Comparison of ENCODE assay signal across 25 cellular contexts in the genomic region with DNA sequence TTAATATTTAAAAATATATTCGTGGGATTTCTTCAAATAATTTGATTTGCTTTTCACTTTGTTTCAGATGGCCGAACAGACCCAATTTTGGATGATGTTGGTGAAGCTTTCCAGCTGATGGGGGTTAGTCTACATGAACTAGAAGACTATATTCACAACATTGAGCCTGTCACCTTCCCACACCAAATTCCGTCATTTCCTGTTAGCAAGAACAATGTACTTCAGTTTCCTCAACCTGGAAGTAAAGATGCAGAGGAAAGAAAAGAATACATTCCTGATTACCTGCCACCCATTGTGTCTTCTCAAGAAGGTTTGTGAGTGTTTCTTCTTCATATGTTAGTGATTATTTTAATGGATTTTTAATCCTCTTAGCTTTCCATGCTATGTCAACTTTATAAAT.
"Had no signal": no experiment of that assay in that cellular context is flagged by ENCODE, and none has a peak within 500 bp of the region (broad histone marks: within the 10 kb centered on the region; RNA-seq: fewer than 3 reads in every experiment).

No MANE protein-coding gene starts in this region.

- H3K27me3 ChIP-seq: neural progenitor cell, ovary, right lobe of liver, sigmoid colon, stomach, thyroid gland, tibial nerve, upper lobe of left lung, vagina had no signal

- H3K9ac ChIP-seq: neural progenitor cell, parathyroid adenoma had no signal

- ATAC-seq: psoas muscle; right cardiac atrium; right lobe of liver; stimulated activated effector memory CD8-positive, alpha-beta T cell treated with anti-CD3 and anti-CD28 coated beads, Interleukin-12 subunit alpha, Interleukin-12 subunit beta, amount 100 ng/mL, for 72 hours; stimulated activated naive B cell treated with anti-CD40 and anti-IgM and Interleukin-4, amounts not matched to agents 10 μg/mL and 1 μg/mL and 100 μg/mL, for 72 hours had no signal

- H3K9me3 ChIP-seq: ovary, psoas muscle, right lobe of liver, sigmoid colon, stomach, thoracic aorta, thyroid gland, tibial nerve, upper lobe of left lung, vagina had no signal

- H3K36me3 ChIP-seq: neural progenitor cell, ovary had no signal

- FAIRE-seq: small intestine, urothelium cell line had no signal

- H3K4me1 ChIP-seq: neural progenitor cell, parathyroid adenoma had no signal

- DNase-seq: occipital lobe; ovary; posterior cingulate gyrus; psoas muscle; right cardiac atrium; right lobe of liver; sigmoid colon; small intestine; stimulated activated CD4-positive, alpha-beta T cell treated with anti-CD3 and anti-CD28 coated beads, Interleukin-15, amount 100 ng/mL, for 24 hours; stimulated activated CD4-positive, alpha-beta T cell treated with anti-CD3 and anti-CD28 coated beads, Interleukin-2, amount 100 ng/mL, for 24 hours; stimulated activated CD4-positive, alpha-beta T cell treated with anti-CD3 and anti-CD28 coated beads, Interleukin-2, amount 100 ng/mL, for 48 hours; stimulated activated CD4-positive, alpha-beta T cell treated with anti-CD3 and anti-CD28 coated beads, Interleukin-4, amount 100 ng/mL, for 24 hours; stimulated activated naive B cell treated with anti-CD40 and anti-IgM and Interleukin-4, amounts not matched to agents 10 μg/mL and 1 μg/mL and 100 μg/mL, for 72 hours; stimulated activated naive CD4-positive, alpha-beta T cell treated with Interleukin-2 at 50 U/mL for 16 hours; stomach; thyroid gland; trophoblast cell; upper lobe of left lung had no signal

- H2AFZ ChIP-seq: neural progenitor cell, parathyroid adenoma had no signal

- H3K4me3 ChIP-seq: neural progenitor cell, ovary, psoas muscle, right lobe of liver, sigmoid colon, stomach, thoracic aorta, thyroid gland, tibial nerve, upper lobe of left lung, vagina had no signal

- H3K4me2 ChIP-seq: neural progenitor cell had no signal

- H3K27ac ChIP-seq: neural progenitor cell, ovary, parathyroid adenoma, psoas muscle, right lobe of liver, sigmoid colon, stomach, thoracic aorta, thyroid gland, tibial nerve, upper lobe of left lung, vagina had no signal
